In the genomic region with DNA sequence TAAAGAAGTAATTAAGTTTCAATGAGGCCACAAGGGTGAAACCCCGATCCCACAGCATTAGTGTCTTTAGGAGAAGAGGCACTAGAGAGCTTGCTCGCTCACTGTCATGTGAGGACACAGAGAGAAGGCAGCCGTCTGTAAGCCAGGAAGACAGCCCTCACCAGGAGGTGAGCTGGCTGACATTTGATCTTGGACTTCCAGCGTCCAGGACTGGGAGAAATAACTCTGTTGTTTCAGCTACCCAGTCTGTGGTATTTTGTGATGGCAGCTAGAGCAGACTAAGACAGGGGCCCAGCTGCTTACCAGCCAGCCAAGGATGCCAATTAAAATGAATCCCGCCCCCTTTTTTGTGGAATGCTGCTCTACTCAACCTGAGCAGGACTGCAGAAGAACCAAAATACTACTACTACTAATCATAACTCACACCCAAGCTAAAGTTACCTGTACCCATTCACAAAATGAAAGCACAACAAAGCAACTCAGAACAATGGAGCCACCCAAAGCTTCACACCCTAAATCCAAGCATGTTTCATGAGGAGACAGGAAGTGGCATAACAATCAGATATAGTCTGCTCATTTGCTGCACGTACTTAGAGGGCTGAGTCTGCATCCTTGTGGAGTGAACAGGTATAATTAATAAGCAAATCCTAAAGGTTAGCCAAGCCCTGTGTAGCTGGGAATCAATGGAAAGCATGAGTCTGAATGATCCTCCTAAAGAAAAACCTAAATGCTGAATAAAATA, we compare ENCODE assay signal across 21 cellular contexts. TPM values are rescaled to one million over a fixed set of nuclear protein-coding genes. Genes with fewer than 3 reads are reported as not detected.
A peak's percentile ranks its signal among the peaks of the same experiment; 100 is the strongest.
DNase-seq lines count a peak whose midpoint lies in the region; ATAC-seq, FAIRE-seq and TF ChIP-seq lines count a peak whose summit lies in the region.
"Had no signal": no experiment of that assay in that cellular context is flagged by ENCODE, and none has a peak within 500 bp of the region (broad histone marks: within the 10 kb centered on the region; RNA-seq: fewer than 3 reads in every experiment).

No MANE protein-coding gene starts in this region.

- H3K9me3 Mint-ChIP-seq in activated CD8-positive, alpha-beta T cell treated with anti-CD3 and anti-CD28 coated beads, Interleukin-2, amount 10 ng/mL, durations not matched to agents 7 days and 5 days (ENCODE audit: insufficient read depth), result no peaks in the 10 kb centered on the region
- H3K9me3 Mint-ChIP-seq in naive thymus-derived CD8-positive, alpha-beta T cell, result peaks cover 0 to 15% (median 4%) of the 10 kb centered on the region in 9 donors
- H3K9me3 Mint-ChIP-seq: activated naive CD8-positive, alpha-beta T cell treated with anti-CD3 and anti-CD28 coated beads for 36 hours had no signal

- H3K27me3 ChIP-seq in foreskin keratinocyte, result no peaks in the 10 kb centered on the region
- H3K27me3 ChIP-seq: body of pancreas, upper lobe of right lung had no signal

- ATAC-seq in A549, result peak; percentile 36 to 51; a peak in 3 of 6 replicates
- peak; percentile 43 for ATAC-seq in foreskin keratinocyte
- no peak for ATAC-seq in activated CD8-positive, alpha-beta T cell treated with anti-CD3 and anti-CD28 coated beads, Interleukin-2, amount 10 ng/mL, durations not matched to agents 7 days and 5 days
- no peak for ATAC-seq in naive thymus-derived CD8-positive, alpha-beta T cell
- ATAC-seq: body of pancreas; stimulated activated naive CD8-positive, alpha-beta T cell treated with anti-CD3 and anti-CD28 coated beads, Interleukin-15, amount 100 ng/mL, for 72 hours; upper lobe of right lung had no signal

- no peaks in the 10 kb centered on the region for H3K9me3 ChIP-seq in A549
- H3K9me3 ChIP-seq: body of pancreas, upper lobe of right lung had no signal

- H3K27ac ChIP-seq in A549, result no peak overlapping the region
- no peak overlapping the region for H3K27ac ChIP-seq in foreskin keratinocyte
- H3K27ac ChIP-seq: body of pancreas, upper lobe of right lung had no signal

- no peaks in the 10 kb centered on the region for H3K36me3 Mint-ChIP-seq in activated CD8-positive, alpha-beta T cell treated with anti-CD3 and anti-CD28 coated beads, Interleukin-2, amount 10 ng/mL, durations not matched to agents 7 days and 5 days (ENCODE audit: low read depth)
- peaks cover 0 to 5% (median 2%) of the 10 kb centered on the region in 3 donors for H3K36me3 Mint-ChIP-seq in naive thymus-derived CD8-positive, alpha-beta T cell
- H3K36me3 Mint-ChIP-seq: activated naive CD8-positive, alpha-beta T cell treated with anti-CD3 and anti-CD28 coated beads for 36 hours; CD8-positive, alpha-beta memory T cell; naive B cell had no signal

- no peak for TF ChIP-seq RAD21 in A549 (conservative IDR thresholded peaks at IDR 0.05 in 1 of 2, IDR thresholded peaks at IDR 0.05 in 1 of 2)

- peaks cover 13% of the 10 kb centered on the region for H3K27me3 Mint-ChIP-seq in activated CD8-positive, alpha-beta T cell treated with anti-CD3 and anti-CD28 coated beads, Interleukin-2, amount 10 ng/mL, durations not matched to agents 7 days and 5 days (ENCODE audit: low read depth)
- peaks cover 0 to 12% (median 9%) of the 10 kb centered on the region in 5 donors for H3K27me3 Mint-ChIP-seq in naive thymus-derived CD8-positive, alpha-beta T cell

- H3K4me2 ChIP-seq in A549, result no peak overlapping the region

- WGBS in A549 (ENCODE audit: missing lambda C conversion rate), result 76% methylated on average over 6 of the region's 6 CpGs

- no peak overlapping the region for H3K27ac Mint-ChIP-seq in activated CD8-positive, alpha-beta T cell treated with anti-CD3 and anti-CD28 coated beads, Interleukin-2, amount 10 ng/mL, durations not matched to agents 7 days and 5 days
- no peak overlapping the region for H3K27ac Mint-ChIP-seq in naive thymus-derived CD8-positive, alpha-beta T cell
- H3K27ac Mint-ChIP-seq: activated naive CD8-positive, alpha-beta T cell treated with anti-CD3 and anti-CD28 coated beads for 36 hours; CD8-positive, alpha-beta memory T cell; naive B cell; stimulated activated naive CD8-positive, alpha-beta T cell treated with anti-CD3 and anti-CD28 coated beads, Interleukin-15, amount 100 ng/mL, for 72 hours; T-helper 2 cell treated with Interferon-gamma antibody and Interleukin-4, amounts not matched to agents 5 μg/mL and 100 μg/mL, for 36 hours had no signal

- POLR2A ChIA-PET in A549 (lab: Yijun Ruan, JAX), result interaction anchor here (0.7 kb wide), 1 partner anchor 134 kb away, joined by 3 read pairs; no protein-coding TSS in a partner anchor
- POLR2A ChIA-PET in activated CD8-positive, alpha-beta T cell treated with anti-CD3 and anti-CD28 coated beads, Interleukin-2, amount 10 ng/mL, durations not matched to agents 7 days and 5 days (lab: Charles Lee), result no interaction called here
- POLR2A ChIA-PET in naive thymus-derived CD8-positive, alpha-beta T cell (lab: Charles Lee), result no interaction called here

- no peak for FAIRE-seq in A549 (lab: Jason Lieb, UNC)

- peaks cover 1% of the 10 kb centered on the region for H3K4me1 Mint-ChIP-seq in activated CD8-positive, alpha-beta T cell treated with anti-CD3 and anti-CD28 coated beads, Interleukin-2, amount 10 ng/mL, durations not matched to agents 7 days and 5 days (ENCODE audit: low read depth)
- H3K4me1 Mint-ChIP-seq in naive thymus-derived CD8-positive, alpha-beta T cell, result peaks cover 0 to 1% (median 0%) of the 10 kb centered on the region in 4 donors
- H3K4me1 Mint-ChIP-seq: activated naive CD8-positive, alpha-beta T cell treated with anti-CD3 and anti-CD28 coated beads for 36 hours; CD8-positive, alpha-beta memory T cell; naive B cell; stimulated activated naive CD8-positive, alpha-beta T cell treated with anti-CD3 and anti-CD28 coated beads, Interleukin-15, amount 100 ng/mL, for 72 hours had no signal

- TF ChIP-seq POLR2A in A549 (IDR thresholded peaks at IDR 0.05; ENCODE audit: low read length), result no peak

- no peak for TF ChIP-seq EP300 in A549 (IDR thresholded peaks at IDR 0.05)

- H3K4me3 Mint-ChIP-seq in activated CD8-positive, alpha-beta T cell treated with anti-CD3 and anti-CD28 coated beads, Interleukin-2, amount 10 ng/mL, durations not matched to agents 7 days and 5 days, result no peak overlapping the region
- no peak overlapping the region for H3K4me3 Mint-ChIP-seq in naive thymus-derived CD8-positive, alpha-beta T cell
- H3K4me3 Mint-ChIP-seq: activated naive CD8-positive, alpha-beta T cell treated with anti-CD3 and anti-CD28 coated beads for 36 hours; CD8-positive, alpha-beta memory T cell; naive B cell; stimulated activated naive CD8-positive, alpha-beta T cell treated with anti-CD3 and anti-CD28 coated beads, Interleukin-15, amount 100 ng/mL, for 72 hours; T-helper 2 cell treated with Interferon-gamma antibody and Interleukin-4, amounts not matched to agents 5 μg/mL and 100 μg/mL, for 36 hours had no signal

- TF ChIP-seq CTCF in A549 (IDR thresholded peaks at IDR 0.05), result no peak
- peak; percentile 55 for TF ChIP-seq CTCF in foreskin keratinocyte (conservative IDR thresholded peaks at IDR 0.05)

- no peak for DNase-seq in A549 (ENCODE audit: low read depth in 1 of 2, low spot score in 1 of 2)
- peak; percentile 20 for DNase-seq in HCEC 1CT
- peak; percentile 17 for DNase-seq in SW480 (ENCODE audit: low spot score)
- peak; percentile 37 to 65 for DNase-seq in foreskin keratinocyte
- no peak for DNase-seq in hypothalamus (lab: John Stamatoyannopoulos, UW)
- DNase-seq in activated CD8-positive, alpha-beta T cell treated with anti-CD3 and anti-CD28 coated beads, Interleukin-2, amount 10 ng/mL, durations not matched to agents 7 days and 5 days, result no peak
- DNase-seq in SHP77 treated with DMSO at 0.1 percent for 48 hours (lab: John Stamatoyannopoulos, UW), result no peak
- DNase-seq in naive thymus-derived CD8-positive, alpha-beta T cell, result no peak
- DNase-seq: activated CD4-positive, CD25-positive, alpha-beta regulatory T cell; activated naive CD8-positive, alpha-beta T cell treated with anti-CD3 and anti-CD28 coated beads for 36 hours; body of pancreas; CD8-positive, alpha-beta memory T cell; naive B cell; NCI-H2029; NCI-H510A; SHP77; stimulated activated naive CD8-positive, alpha-beta T cell treated with anti-CD3 and anti-CD28 coated beads, Interleukin-15, amount 100 ng/mL, for 72 hours; upper lobe of right lung had no signal

- CTCF ChIA-PET in A549 (lab: Yijun Ruan, JAX), result interaction anchor here (0.6 to 1.5 kb wide), 8 partner anchors 9 to 1421 kb away, joined by 3 to 5 read pairs (median 4); partner anchors contain the start of gene RHCG
- CTCF ChIA-PET in activated CD8-positive, alpha-beta T cell treated with anti-CD3 and anti-CD28 coated beads, Interleukin-2, amount 10 ng/mL, durations not matched to agents 7 days and 5 days (lab: Charles Lee), result no interaction called here

- H3K4me1 ChIP-seq in A549 (no peaks in the 10 kb centered on the region), foreskin keratinocyte (no peaks in the 10 kb centered on the region)
- H3K4me1 ChIP-seq: upper lobe of right lung had no signal

- no peak overlapping the region for H3K4me3 ChIP-seq in A549
- H3K4me3 ChIP-seq: body of pancreas, upper lobe of right lung had no signal

TF ChIP-seq in A549, 52 proteins besides CTCF, POLR2A, EP300 and RAD21:
- no peak for TF ChIP-seq CHD4 (IDR thresholded peaks at IDR 0.05; ENCODE audit: borderline replicate concordance)
- TF ChIP-seq FOXS1 (CRISPR knock-in tag; IDR thresholded peaks at IDR 0.05), result no peak

RNA-seq across cellular contexts. Expression of gene RHCG, which starts 35.6 kb away (rescaled TPM):
- polyA plus RNA-seq in A549 (2011; rRNA removed) (11.0 and 16.6 TPM in 2 replicates), A549 (2017; fragmentation: RNase III; extraction: RNeasy Plus Mini Kit Qiagen cat#74134 plus additional on column Dnase treatment) (3.1 to 3.7 TPM (median 3.6 TPM) in 3 replicates), foreskin keratinocyte (0.66 TPM in 2 replicates)
- 3.9 and 5.4 TPM in 2 replicates for polyA plus RNA-seq in A549 (2012; cell fraction: cytosol; rRNA removed)
- 12.6 and 13.7 TPM in 2 replicates for polyA plus RNA-seq in A549 (2012; cell fraction: nucleus; rRNA removed)
- polyA minus RNA-seq in A549 (2011; rRNA and poly(A)+ RNA removed), result 27.0 and 35.6 TPM in 2 replicates
- 0.54 and 0.56 TPM in 2 replicates for total RNA-seq in foreskin keratinocyte
- not detected for total RNA-seq in activated CD8-positive, alpha-beta T cell treated with anti-CD3 and anti-CD28 coated beads, Interleukin-2, amount 10 ng/mL, durations not matched to agents 7 days and 5 days
- total RNA-seq in naive thymus-derived CD8-positive, alpha-beta T cell, result not detected
- not detected for polyA plus RNA-seq in naive thymus-derived CD8-positive, alpha-beta T cell
- total RNA-seq: activated naive CD8-positive, alpha-beta T cell treated with anti-CD3 and anti-CD28 coated beads for 36 hours; CD8-positive, alpha-beta memory T cell; epithelial cell of proximal tubule; lung microvascular endothelial cell; upper lobe of right lung had no signal
- polyA plus RNA-seq: CD8-positive, alpha-beta memory T cell had no signal

RNA-seq across cellular contexts. Expression of gene TICRR, which starts 43.3 kb away (rescaled TPM):
- polyA plus RNA-seq in A549 (2011; rRNA removed) (7.8 and 9.4 TPM in 2 replicates), A549 (2017; fragmentation: RNase III; extraction: RNeasy Plus Mini Kit Qiagen cat#74134 plus additional on column Dnase treatment) (10.4 to 11.6 TPM (median 11.3 TPM) in 3 replicates), foreskin keratinocyte (5.1 and 5.6 TPM in 2 replicates)
- polyA plus RNA-seq in A549 (2012; cell fraction: cytosol; rRNA removed), result 9.0 and 11.2 TPM in 2 replicates
- polyA plus RNA-seq in A549 (2012; cell fraction: nucleus; rRNA removed), result 32.5 and 33.7 TPM in 2 replicates
- 18.4 and 23.8 TPM in 2 replicates for polyA minus RNA-seq in A549 (2011; rRNA and poly(A)+ RNA removed)
- 14.9 and 15.9 TPM in 2 replicates for total RNA-seq in foreskin keratinocyte
- 10 to 100 TPM; 36.5 to 36.9 TPM for total RNA-seq in activated CD8-positive, alpha-beta T cell treated with anti-CD3 and anti-CD28 coated beads, Interleukin-2, amount 10 ng/mL, durations not matched to agents 7 days and 5 days
- total RNA-seq in naive thymus-derived CD8-positive, alpha-beta T cell, result under 1 TPM; 0.05 to 0.16 TPM
- not detected for polyA plus RNA-seq in naive thymus-derived CD8-positive, alpha-beta T cell
- polyA plus RNA-seq: CD8-positive, alpha-beta memory T cell had no signal

Comparison
In these comparisons a context has a peak if more than half of its experiments do, and no peak if none do; other contexts are left out.
1. ATAC-seq: peak in A549 (2 of 2) and foreskin keratinocyte (single experiment); none in activated CD8-positive, alpha-beta T cell treated with anti-CD3 and anti-CD28 coated beads, Interleukin-2, amount 10 ng/mL, durations not matched to agents 7 days and 5 days (single experiment) and naive thymus-derived CD8-positive, alpha-beta T cell (0 of 2).
2. DNase-seq: peak in HCEC 1CT (single experiment), SW480 (single experiment) and foreskin keratinocyte (2 of 2); none in A549 (0 of 2), hypothalamus (0 of 51), activated CD8-positive, alpha-beta T cell treated with anti-CD3 and anti-CD28 coated beads, Interleukin-2, amount 10 ng/mL, durations not matched to agents 7 days and 5 days (single experiment), SHP77 treated with DMSO at 0.1 percent for 48 hours (single experiment) and naive thymus-derived CD8-positive, alpha-beta T cell (0 of 10).
3. RNA of gene TICRR, which starts 43.3 kb away (total RNA-seq): 36.5 to 36.9 TPM in activated CD8-positive, alpha-beta T cell treated with anti-CD3 and anti-CD28 coated beads, Interleukin-2, amount 10 ng/mL, durations not matched to agents 7 days and 5 days and 14.9 to 15.9 TPM in foreskin keratinocyte; 0.05 to 0.16 TPM in naive thymus-derived CD8-positive, alpha-beta T cell; every median in the first group is over 10 times any median in the second.